33 cellular contexts compared by ENCODE assay signal in genomic region chr13:35136585-35136984, GRCh38.
"Had no signal": no experiment of that assay in that cellular context is flagged by ENCODE, and none has a peak within 500 bp of the region (broad histone marks: within the 10 kb centered on the region; RNA-seq: fewer than 3 reads in every experiment).

No MANE protein-coding gene starts in this region.

- H3K27me3 ChIP-seq: cardiac muscle cell had no signal

- H3K4me3 ChIP-seq: cardiac muscle cell, coronary artery, PC-9 had no signal

- H3K27ac ChIP-seq: cardiac muscle cell, coronary artery, PC-9, RWPE1, WERI-Rb-1 had no signal

- H2AFZ ChIP-seq: PC-9 had no signal

- ATAC-seq: activated CD8-positive, alpha-beta memory T cell treated with anti-CD3 and anti-CD28 coated beads, Interleukin-2, amount 10 ng/mL, durations not matched to agents 7 days and 5 days; activated naive CD8-positive, alpha-beta T cell treated with anti-CD3 and anti-CD28 coated beads, Interleukin-2, amount 50 U/mL, for 24 hours; Right ventricle myocardium inferior; SK-N-SH treated with all-trans-retinoic acid at 6 μM for 48 hours; T-cell; T-helper 17 cell had no signal

- DNase-seq: activated CD4-positive, alpha-beta memory T cell treated with anti-CD3 and anti-CD28 coated beads, Interleukin-2, amount 10 ng/mL, durations not matched to agents 7 days and 5 days; activated CD4-positive, alpha-beta T cell treated with anti-CD3 and anti-CD28 coated beads for 1 hour; activated CD4-positive, alpha-beta T cell treated with anti-CD3 and anti-CD28 coated beads for 48 hours; activated CD4-positive, CD25-positive, alpha-beta regulatory T cell; activated CD8-positive, alpha-beta memory T cell treated with anti-CD3 and anti-CD28 coated beads for 24 hours; activated CD8-positive, alpha-beta memory T cell treated with anti-CD3 and anti-CD28 coated beads, Interleukin-2, amount 10 ng/mL, durations not matched to agents 7 days and 5 days; activated CD8-positive, alpha-beta memory T cell treated with anti-CD3 and anti-CD28 coated beads, Interleukin-2, amount 50 U/mL, for 48 hours; activated effector memory CD4-positive, alpha-beta T cell treated with Interleukin-2 at 50 U/mL for 16 hours; activated naive CD4-positive, alpha-beta T cell treated with anti-CD3 and anti-CD28 coated beads, Interleukin-2, amount 10 ng/mL, durations not matched to agents 7 days and 5 days; activated naive CD8-positive, alpha-beta T cell treated with anti-CD3 and anti-CD28 coated beads, Interleukin-2, amount 50 U/mL, for 24 hours; activated T-cell treated with anti-CD3 and anti-CD28 coated beads, Interleukin-2, amount 50 U/mL, for 48 hours; anterior cingulate cortex; MM.1S; MV-4-11; NCI-H1092; NCI-H1436 treated with DMSO at 0.1 percent for 48 hours; NCI-H1694 treated with DMSO at 0.1 percent for 48 hours; NCI-H2029; NCI-H510A; NCI-H526; NCI-H748 treated with DMSO at 0.1 percent for 48 hours; NK-92 treated with Interleukin-12 subunit alpha and Interleukin-12 subunit beta, amount 100 ng/mL, for 24 hours; PC-9; SIG-M5; T-cell; T-helper 17 cell; WERI-Rb-1 had no signal

- H3K4me2 ChIP-seq: PC-9 had no signal

- H3K36me3 ChIP-seq: cardiac muscle cell, WERI-Rb-1 had no signal

- FAIRE-seq: RCC 7860 had no signal
